8 cellular contexts compared by ENCODE assay signal in genomic region chr4:16897991-16898827, GRCh38. TPM values are rescaled to one million over a fixed set of nuclear protein-coding genes. Genes with fewer than 3 reads are reported as not detected.
DNase-seq lines count a peak whose midpoint lies in the region; ATAC-seq and TF ChIP-seq lines count a peak whose summit lies in the region.

Gene LDB2, minus strand, starts transcription at chr4:16898645.

- peaks cover 47% of the 10 kb centered on the region for H3K79me2 ChIP-seq in GM23248 (ENCODE audit: insufficient read depth)

- TF ChIP-seq POLR2A in sigmoid colon (IDR thresholded peaks at IDR 0.05) (no peak), GM18505 (IDR thresholded peaks at IDR 0.05; ENCODE audit: borderline replicate concordance, extremely low read depth, insufficient read depth, insufficient read length) (no peak)

- peak within 1 kb of the TSS; percentile 88 for H3K4me3 ChIP-seq in GM23248
- peak within 1 kb of the TSS; percentile 37 to 39 for H3K4me3 ChIP-seq in cardiac fibroblast (replicated peaks in 1 of 2; ENCODE audit: low read depth in 2 of 2, low read length in 2 of 2)
- H3K4me3 ChIP-seq in sigmoid colon = peak within 1 kb of the TSS; percentile 6 to 50 (median 42)

- no peaks in the 10 kb centered on the region for H3K27me3 ChIP-seq in GM23248 (replicated peaks; ENCODE audit: insufficient read depth)
- H3K27me3 ChIP-seq in sigmoid colon = no peaks in the 10 kb centered on the region

- WGBS in GM23248 (ENCODE audit: low coverage in 1 of 2, low lambda C conversion rate in 2 of 2, missing lambda C conversion rate in 2 of 2), 2 experiments = 1 to 2% methylated on average over 17 to 18 of the region's 18 CpGs
- WGBS in sigmoid colon, 2 donors = 8 to 23% methylated on average over 18 of the region's 18 CpGs

- TF ChIP-seq EP300 in sigmoid colon (IDR thresholded peaks at IDR 0.05) = peak in 1 of 4 donors; percentile 75

- in situ Hi-C loops in GM23248 (cut with MboI) = no loop called here

- no peak for ATAC-seq in GM18505 (IDR thresholded peaks at IDR 0.05; ENCODE audit: unreplicated experiment)

- peak within 1 kb of the TSS; percentile 84 for H2AFZ ChIP-seq in GM23248

- H3K4me1 ChIP-seq in GM23248 (ENCODE audit: insufficient read depth) = peaks cover 35% of the 10 kb centered on the region
- peaks cover 0 to 12% (median 4%) of the 10 kb centered on the region in 4 donors for H3K4me1 ChIP-seq in sigmoid colon

- H3F3A ChIP-seq in GM23248 (ENCODE audit: insufficient read depth) = peaks cover 57% of the 10 kb centered on the region

- TF ChIP-seq CTCF in cardiac fibroblast (IDR thresholded peaks at IDR 0.05; ENCODE audit: low read depth, low read length) (no peak), sigmoid colon (IDR thresholded peaks at IDR 0.05) (no peak)

- DNase-seq in GM23248 (peak; percentile 83), cardiac fibroblast (ENCODE audit: low read depth in 2 of 2) (peak; percentile 75 to 91), iPS-NIHi7 (ENCODE audit: extremely low spot score) (peak; percentile 50), sigmoid colon (peak; percentile 88), cortex of kidney (lab: John Stamatoyannopoulos, UW) (no peak), NOMO-1 treated with dmso at 0.1 percent for 144 hours (lab: John Stamatoyannopoulos, UW; ENCODE audit: unreplicated experiment) (no peak), NOMO-1 treated with DMSO at 0.1 percent for 48 hours (lab: John Stamatoyannopoulos, UW; ENCODE audit: unreplicated experiment) (no peak)

- H3K36me3 ChIP-seq in GM23248 (ENCODE audit: low read depth) = no peaks in the 10 kb centered on the region
- H3K36me3 ChIP-seq in sigmoid colon = no peaks in the 10 kb centered on the region

- H3K9me2 ChIP-seq in GM23248 (ENCODE audit: insufficient read depth) = no peaks in the 10 kb centered on the region

- H3K9me3 ChIP-seq in GM23248 (ENCODE audit: low read depth) = no peaks in the 10 kb centered on the region
- no peaks in the 10 kb centered on the region for H3K9me3 ChIP-seq in sigmoid colon

- intact Hi-C loops in sigmoid colon (cut with DNase I) = loop anchor here (5.0 kb wide), 1 partner anchor 69 kb away; no protein-coding TSS in a partner anchor

- peak within 1 kb of the TSS; percentile 81 for H3K9ac ChIP-seq in GM23248

- H3K4me2 ChIP-seq in GM23248 (ENCODE audit: unreplicated experiment) = peak within 1 kb of the TSS; percentile 99

- H4K20me1 ChIP-seq in GM23248 (ENCODE audit: insufficient read depth) = no peaks in the 10 kb centered on the region

- H3K27ac ChIP-seq in GM23248 = peak within 1 kb of the TSS; percentile 74
- H3K27ac ChIP-seq in sigmoid colon = peak within 1 kb of the TSS; percentile 46 to 77 (median 70)

RNA-seq across cellular contexts. Expression of gene LDB2, which starts in this region (rescaled TPM):
- 76.6 and 79.7 TPM in 2 replicates for total RNA-seq in GM23248 (2014; rRNA removed; shearing (Covaris generic))
- 48.6 and 52.8 TPM in 2 replicates for polyA plus RNA-seq in GM23248 (2016; fragmentation: Nextera tagmentation; extraction: Ambion mirVana)
- 10 to 100 TPM; 18.3 to 28.5 (median 20.5) TPM for total RNA-seq in sigmoid colon
- 1 to 10 TPM; 2.1 to 6.6 (median 6.1) TPM for polyA plus RNA-seq in sigmoid colon

Comparison
In these comparisons a context has a peak if more than half of its experiments do, and no peak if none do; other contexts are left out.
1. DNase-seq: peak in GM23248 (single experiment), cardiac fibroblast (2 of 2), iPS-NIHi7 (single experiment) and sigmoid colon (single experiment); none in cortex of kidney (single experiment), NOMO-1 treated with dmso at 0.1 percent for 144 hours (single experiment) and NOMO-1 treated with DMSO at 0.1 percent for 48 hours (single experiment).
2. H3K4me3 ChIP-seq: peak in every context shown above with its lines; median percentile 88 in GM23248; 42 in sigmoid colon; 38 in cardiac fibroblast.